In the genomic region with DNA sequence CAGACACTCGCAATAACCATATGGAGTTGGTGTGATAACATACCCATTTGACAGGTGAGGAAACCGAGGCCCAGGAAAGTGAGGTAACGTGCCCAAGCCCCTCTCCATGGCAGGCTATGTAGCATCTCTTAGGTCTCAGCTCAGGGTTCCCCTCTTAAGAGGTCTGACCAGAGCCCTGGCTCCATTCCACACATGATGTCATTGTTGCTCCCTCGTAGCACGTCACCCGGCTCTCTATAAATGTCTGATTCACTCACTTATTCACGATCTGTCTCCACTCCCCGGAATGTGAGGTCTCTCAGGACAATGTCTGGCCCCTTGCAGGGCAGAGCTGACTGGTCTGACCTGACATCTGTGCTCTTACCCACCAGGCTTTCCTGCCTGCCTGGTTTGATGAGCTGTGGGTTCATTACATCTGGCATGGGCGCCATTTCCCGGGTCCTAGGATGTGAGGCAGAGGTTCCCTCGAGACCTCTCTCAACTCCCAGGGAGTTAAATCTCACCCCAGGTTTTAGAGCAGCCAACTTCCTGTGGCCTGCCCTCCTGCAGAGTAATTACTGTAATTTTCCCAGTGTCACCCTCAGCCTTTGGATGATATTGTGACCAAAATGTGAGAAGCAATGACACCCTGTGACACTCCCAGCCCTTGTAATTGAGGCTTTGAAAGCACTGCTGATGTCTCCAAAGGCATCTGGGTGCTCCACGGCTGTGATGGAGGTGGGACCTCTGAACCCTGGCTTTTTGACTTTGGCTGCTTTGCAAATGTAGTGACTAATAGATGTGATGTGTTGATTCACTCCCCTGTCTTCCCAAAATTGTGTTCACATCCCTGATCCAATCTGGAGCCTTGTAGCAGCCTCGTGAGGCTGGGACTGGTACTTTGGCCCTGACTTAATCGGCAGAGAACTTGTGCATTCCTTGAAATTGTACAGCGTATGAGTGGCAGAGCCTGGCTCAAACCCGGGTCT, we compare ENCODE assay signal across 14 cellular contexts. TPM values are rescaled to one million over a fixed set of nuclear protein-coding genes. Genes with fewer than 3 reads are reported as not detected.
A peak's percentile ranks its signal among the peaks of the same experiment; 100 is the strongest.
DNase-seq lines count a peak whose midpoint lies in the region; ATAC-seq, FAIRE-seq and TF ChIP-seq lines count a peak whose summit lies in the region.
"Had no signal": no experiment of that assay in that cellular context is flagged by ENCODE, and none has a peak within 500 bp of the region (broad histone marks: within the 10 kb centered on the region; RNA-seq: fewer than 3 reads in every experiment).

No MANE protein-coding gene starts in this region.

- H3K4me3 ChIP-seq in breast epithelium (no peak overlapping the region), fibroblast of villous mesenchyme (ENCODE audit: low read depth, low read length) (no peak overlapping the region), esophagus squamous epithelium (no peak overlapping the region)
- H3K4me3 ChIP-seq: lower lobe of right lung had no signal

- no peak for FAIRE-seq in urothelium cell line (lab: Jason Lieb, UNC)

- no peak for TF ChIP-seq POLR2A in breast epithelium (IDR thresholded peaks at IDR 0.05)
- no peak for TF ChIP-seq POLR2A in esophagus squamous epithelium (IDR thresholded peaks at IDR 0.05)

- H3K4me1 Mint-ChIP-seq in MCF 10A (ENCODE audit: insufficient read depth, unreplicated experiment), result peaks cover 20% of the 10 kb centered on the region

- H3K27ac ChIP-seq in breast epithelium, result no peak overlapping the region
- H3K27ac ChIP-seq in esophagus squamous epithelium, result peak overlapping the region in 2 of 4 donors; percentile 34 to 39
- H3K27ac ChIP-seq: foreskin keratinocyte, lower lobe of right lung had no signal

- POLR2A ChIA-PET in MCF 10A (lab: Yijun Ruan, JAX), result interaction anchor here (0.7 kb wide), 1 partner anchor 719 kb away, joined by 3 read pairs; no protein-coding TSS in a partner anchor

- DNase-seq in MCF 10A (ENCODE audit: unreplicated experiment) (peak; percentile 59), breast epithelium (ENCODE audit: low spot score in 2 of 2) (no peak), fibroblast of villous mesenchyme (ENCODE audit: low read depth) (peak; percentile 75), urothelium cell line (ENCODE audit: low spot score) (peak; percentile 66), esophagus squamous epithelium (lab: John Stamatoyannopoulos, UW) (no peak)
- DNase-seq: activated CD8-positive, alpha-beta memory T cell treated with anti-CD3 and anti-CD28 coated beads, Interleukin-2, amount 50 U/mL, for 4 hours; lower lobe of right lung; NCI-H1092 treated with DMSO at 0.1 percent for 48 hours had no signal

- CTCF ChIA-PET in MCF 10A (lab: Yijun Ruan, JAX), result interaction anchor here (0.7 kb wide), 1 partner anchor 816 kb away, joined by 3 read pairs; no protein-coding TSS in a partner anchor

- 50 to 55% methylated on average over 13 to 15 of the region's 16 CpGs for WGBS in esophagus squamous epithelium, 2 donors

- H3K27me3 Mint-ChIP-seq in MCF 10A (ENCODE audit: insufficient read depth, unreplicated experiment), result no peaks in the 10 kb centered on the region
- H3K27me3 Mint-ChIP-seq: brain had no signal

- no peaks in the 10 kb centered on the region for H3K36me3 Mint-ChIP-seq in MCF 10A (ENCODE audit: insufficient read depth, unreplicated experiment)
- H3K36me3 Mint-ChIP-seq: brain had no signal

- H3K9me3 ChIP-seq in breast epithelium (peaks cover 4 to 5% of the 10 kb centered on the region in 2 donors), esophagus squamous epithelium (no peaks in the 10 kb centered on the region)
- H3K9me3 ChIP-seq: lower lobe of right lung had no signal

- H3K27me3 ChIP-seq in breast epithelium (peaks cover 0 to 20% of the 10 kb centered on the region in 2 donors), esophagus squamous epithelium (peaks cover 0 to 44% (median 0%) of the 10 kb centered on the region in 4 donors)
- H3K27me3 ChIP-seq: foreskin keratinocyte had no signal

- no peak overlapping the region for H3K4me3 Mint-ChIP-seq in MCF 10A (ENCODE audit: unreplicated experiment)
- H3K4me3 Mint-ChIP-seq: brain had no signal

- no TSS peak for BruUV-seq in MCF 10A (replicated peaks; lab: Mats Ljungman, UMichigan)

- no peak for TF ChIP-seq CTCF in MCF 10A (IDR thresholded peaks at IDR 0.05; ENCODE audit: unreplicated experiment)
- no peak for TF ChIP-seq CTCF in breast epithelium (IDR thresholded peaks at IDR 0.05)
- no peak for TF ChIP-seq CTCF in fibroblast of villous mesenchyme (IDR thresholded peaks at IDR 0.05; ENCODE audit: insufficient read depth, low read depth, low read length)
- no peak for TF ChIP-seq CTCF in esophagus squamous epithelium (IDR thresholded peaks at IDR 0.05)

- ATAC-seq in SK-N-SH treated with all-trans-retinoic acid at 6 μM for 48 hours (peak; percentile 75), GM21390 (IDR thresholded peaks at IDR 0.05; ENCODE audit: unreplicated experiment) (no peak), HG03045 (IDR thresholded peaks at IDR 0.05; ENCODE audit: unreplicated experiment) (no peak)
- ATAC-seq: foreskin keratinocyte, lower lobe of right lung had no signal

- intact Hi-C loops in MCF 10A (cut with micrococcal nuclease) (no loop called here), breast epithelium (cut with DNase I; ENCODE audit: low total_unique reads) (no loop called here), esophagus squamous epithelium (cut with DNase I) (no loop called here)

- no peak overlapping the region for H3K27ac Mint-ChIP-seq in MCF 10A (ENCODE audit: low read depth, unreplicated experiment)
- H3K27ac Mint-ChIP-seq: brain had no signal

- no peaks in the 10 kb centered on the region for H3K4me1 ChIP-seq in breast epithelium
- H3K4me1 ChIP-seq in esophagus squamous epithelium, result peaks cover 0 to 16% (median 0%) of the 10 kb centered on the region in 3 donors
- H3K4me1 ChIP-seq: foreskin keratinocyte, lower lobe of right lung had no signal

- H3K9me3 Mint-ChIP-seq in MCF 10A (ENCODE audit: unreplicated experiment), result no peaks in the 10 kb centered on the region

- H3K36me3 ChIP-seq in breast epithelium, result no peaks in the 10 kb centered on the region
- H3K36me3 ChIP-seq in esophagus squamous epithelium, result no peaks in the 10 kb centered on the region
- H3K36me3 ChIP-seq: lower lobe of right lung had no signal

TF ChIP-seq in SK-N-SH treated with all-trans-retinoic acid at 6 μM for 48 hours, 23 proteins besides CTCF, POLR2A, EP300 and RAD21:
- TF ChIP-seq, protein P1, sequence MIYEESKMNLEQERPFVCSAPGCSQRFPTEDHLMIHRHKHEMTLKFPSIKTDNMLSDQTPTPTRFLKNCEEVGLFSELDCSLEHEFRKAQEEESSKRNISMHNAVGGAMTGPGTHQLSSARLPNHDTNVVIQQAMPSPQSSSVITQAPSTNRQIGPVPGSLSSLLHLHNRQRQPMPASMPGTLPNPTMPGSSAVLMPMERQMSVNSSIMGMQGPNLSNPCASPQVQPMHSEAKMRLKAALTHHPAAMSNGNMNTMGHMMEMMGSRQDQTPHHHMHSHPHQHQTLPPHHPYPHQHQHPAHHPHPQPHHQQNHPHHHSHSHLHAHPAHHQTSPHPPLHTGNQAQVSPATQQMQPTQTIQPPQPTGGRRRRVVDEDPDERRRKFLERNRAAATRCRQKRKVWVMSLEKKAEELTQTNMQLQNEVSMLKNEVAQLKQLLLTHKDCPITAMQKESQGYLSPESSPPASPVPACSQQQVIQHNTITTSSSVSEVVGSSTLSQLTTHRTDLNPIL (CRISPR knock-in tag; IDR thresholded peaks at IDR 0.05; ENCODE audit: low read depth), result peak; percentile 21; the same call in 1 of the 2 replicates
- no peak for TF ChIP-seq CSDC2 (CRISPR knock-in tag; IDR thresholded peaks at IDR 0.05)
TF ChIP-seq in SK-N-SH treated with all-trans-retinoic acid at 6 μM for 48 hours: peak in this region for 1.

RNA-seq across cellular contexts. Expression of a gene that starts 10.6 kb away (rescaled TPM):
- 0.23 TPM in 1 of 2 replicates, not detected in the other for total RNA-seq in MCF 10A (2022)
- not detected for total RNA-seq in breast epithelium
- not detected in 2 replicates for total RNA-seq in fibroblast of villous mesenchyme
- under 1 TPM in 3 of 4 donors, not detected in 1; 0.18 to 0.50 (median 0.19) TPM for total RNA-seq in esophagus squamous epithelium
- total RNA-seq: foreskin keratinocyte, lower lobe of right lung, ureter had no signal

Comparison
In these comparisons a context has a peak if more than half of its experiments do, and no peak if none do; other contexts are left out.
1. DNase-seq: peak in MCF 10A (single experiment), fibroblast of villous mesenchyme (single experiment) and urothelium cell line (single experiment); none in breast epithelium (0 of 2) and esophagus squamous epithelium (single experiment).